18 cellular contexts compared by ENCODE assay signal in genomic region chr10:86079088-86079487, GRCh38.
DNase-seq lines count a peak whose midpoint lies in the region; ATAC-seq, FAIRE-seq and TF ChIP-seq lines count a peak whose summit lies in the region.
"Had no signal": no experiment of that assay in that cellular context is flagged by ENCODE, and none has a peak within 500 bp of the region (broad histone marks: within the 10 kb centered on the region; RNA-seq: fewer than 3 reads in every experiment).

No MANE protein-coding gene starts in this region.

- TF ChIP-seq POLR2A in gastrocnemius medialis (IDR thresholded peaks at IDR 0.05), result no peak

- TF ChIP-seq CTCF in Calu3 (IDR thresholded peaks at IDR 0.05; ENCODE audit: unreplicated experiment) (no peak), HEK293 (tag by site-specific recombination; IDR thresholded peaks at IDR 0.05) (no peak), astrocyte (IDR thresholded peaks at IDR 0.05; ENCODE audit: insufficient read depth, low read depth, low read length) (no peak), gastrocnemius medialis (IDR thresholded peaks at IDR 0.05 in 4 of 5, conservative IDR thresholded peaks at IDR 0.05 in 1 of 5) (no peak)

- no TSS peak for BruUV-seq in Calu3 (replicated peaks; lab: Mats Ljungman, UMichigan)

- ATAC-seq in HG03135 (IDR thresholded peaks at IDR 0.05; ENCODE audit: unreplicated experiment), result no peak
- ATAC-seq in gastrocnemius medialis, result no peak
- ATAC-seq: SK-N-SH treated with all-trans-retinoic acid at 6 μM for 48 hours; stimulated activated naive B cell treated with anti-CD40 and anti-IgM and Interleukin-4, amounts not matched to agents 10 μg/mL and 1 μg/mL and 100 μg/mL, for 72 hours had no signal

- H4K20me1 ChIP-seq in astrocyte (ENCODE audit: insufficient read depth, low read length), result no peaks in the 10 kb centered on the region

- H3K36me3 Mint-ChIP-seq in Calu3 (ENCODE audit: insufficient read depth, unreplicated experiment) (no peaks in the 10 kb centered on the region), astrocyte (ENCODE audit: low read depth, unreplicated experiment) (no peaks in the 10 kb centered on the region)
- H3K36me3 Mint-ChIP-seq: stimulated activated naive B cell treated with anti-CD40 and anti-IgM and Interleukin-4, amounts not matched to agents 10 μg/mL and 1 μg/mL and 100 μg/mL, for 72 hours had no signal

- H3K9ac ChIP-seq in astrocyte (ENCODE audit: low read length), result no peak overlapping the region

- H3K27ac Mint-ChIP-seq in Calu3 (ENCODE audit: unreplicated experiment), result no peak overlapping the region
- H3K27ac Mint-ChIP-seq in astrocyte (ENCODE audit: unreplicated experiment), result peak overlapping the region; percentile 3
- H3K27ac Mint-ChIP-seq: B cell; dendritic cell treated with granulocyte-macrophage colony-stimulating factor and Interleukin-4, amounts not matched to agents 40 ng/mL and 50 ng/mL, for 4 days; stimulated activated naive B cell treated with anti-CD40 and anti-IgM and Interleukin-4, amounts not matched to agents 10 μg/mL and 1 μg/mL and 100 μg/mL, for 72 hours had no signal

- no peaks in the 10 kb centered on the region for H3K4me1 ChIP-seq in HEK293 (ENCODE audit: control insufficient read depth, insufficient read depth, low read length)
- no peaks in the 10 kb centered on the region for H3K4me1 ChIP-seq in astrocyte (ENCODE audit: insufficient read depth, low read length)
- no peaks in the 10 kb centered on the region for H3K4me1 ChIP-seq in gastrocnemius medialis
- H3K4me1 ChIP-seq: esophagus muscularis mucosa, uterus had no signal

- H3K4me3 ChIP-seq in HEK293 (ENCODE audit: low read depth, low read length) (no peak overlapping the region), astrocyte (ENCODE audit: insufficient read depth, low read depth, low read length) (no peak overlapping the region), gastrocnemius medialis (no peak overlapping the region)
- H3K4me3 ChIP-seq: esophagus muscularis mucosa, skin epidermis, uterus had no signal

- CTCF ChIA-PET in Calu3 (lab: Charles Lee) (no interaction called here), HEK293 (lab: Yijun Ruan, JAX) (no interaction called here)

- FAIRE-seq in astrocyte (lab: Jason Lieb, UNC), result no peak

- H3K79me2 ChIP-seq in astrocyte (ENCODE audit: insufficient read depth, low read length), result no peaks in the 10 kb centered on the region

- no peak overlapping the region for H2AFZ ChIP-seq in astrocyte (ENCODE audit: low read depth, low read length)

- H3K36me3 ChIP-seq in HEK293 (ENCODE audit: control insufficient read depth in 2 of 2, insufficient read depth in 1 of 2, low read length in 2 of 2) (no peaks in the 10 kb centered on the region), astrocyte (ENCODE audit: insufficient read depth, low read length) (no peaks in the 10 kb centered on the region), gastrocnemius medialis (no peaks in the 10 kb centered on the region)
- H3K36me3 ChIP-seq: esophagus muscularis mucosa, uterus had no signal

- no peaks in the 10 kb centered on the region for H3K27me3 ChIP-seq in astrocyte (ENCODE audit: insufficient read depth, low read length)
- H3K27me3 ChIP-seq in gastrocnemius medialis, result peaks cover 0 to 2% (median 0%) of the 10 kb centered on the region in 3 donors
- H3K27me3 ChIP-seq: uterus had no signal

- H3K27ac ChIP-seq in HEK293 (ENCODE audit: extremely low read depth, low read depth, low read length), result no peak overlapping the region
- H3K27ac ChIP-seq in astrocyte (ENCODE audit: low read depth, low read length), result no peak overlapping the region
- no peak overlapping the region for H3K27ac ChIP-seq in gastrocnemius medialis
- H3K27ac ChIP-seq: esophagus muscularis mucosa, skin epidermis, uterus had no signal

- no peak overlapping the region for H3K4me2 ChIP-seq in astrocyte (ENCODE audit: low read length)

- H3K4me3 Mint-ChIP-seq in Calu3 (ENCODE audit: low read depth, unreplicated experiment) (no peak overlapping the region), astrocyte (ENCODE audit: unreplicated experiment) (peak overlapping the region; percentile 11)
- H3K4me3 Mint-ChIP-seq: B cell; dendritic cell treated with granulocyte-macrophage colony-stimulating factor and Interleukin-4, amounts not matched to agents 40 ng/mL and 50 ng/mL, for 4 days; stimulated activated naive B cell treated with anti-CD40 and anti-IgM and Interleukin-4, amounts not matched to agents 10 μg/mL and 1 μg/mL and 100 μg/mL, for 72 hours had no signal

- POLR2A ChIA-PET in HEK293 (lab: Yijun Ruan, JAX), result no interaction called here

- peaks cover 47% of the 10 kb centered on the region for H3K27me3 Mint-ChIP-seq in Calu3 (ENCODE audit: unreplicated experiment)
- peaks cover 7% of the 10 kb centered on the region for H3K27me3 Mint-ChIP-seq in astrocyte (ENCODE audit: low read depth, unreplicated experiment)

- H3K9me3 ChIP-seq in HEK293 (ENCODE audit: control insufficient read depth, insufficient read depth, low read depth, low read length) (no peaks in the 10 kb centered on the region), astrocyte (ENCODE audit: insufficient read depth, low read depth, low read length) (no peaks in the 10 kb centered on the region), gastrocnemius medialis (no peaks in the 10 kb centered on the region)
- H3K9me3 ChIP-seq: esophagus muscularis mucosa, uterus had no signal

- no peaks in the 10 kb centered on the region for H3K4me1 Mint-ChIP-seq in Calu3 (ENCODE audit: low read depth, unreplicated experiment)
- H3K4me1 Mint-ChIP-seq in astrocyte (ENCODE audit: low read depth, unreplicated experiment), result no peaks in the 10 kb centered on the region
- H3K4me1 Mint-ChIP-seq: B cell; stimulated activated naive B cell treated with anti-CD40 and anti-IgM and Interleukin-4, amounts not matched to agents 10 μg/mL and 1 μg/mL and 100 μg/mL, for 72 hours had no signal

- DNase-seq in Calu3 (peak; percentile 10), astrocyte (ENCODE audit: low read depth) (peak; percentile 11), kidney tubule cell (ENCODE audit: low spot score) (peak; percentile 66), superior temporal gyrus (ENCODE audit: extremely low spot score) (no peak), gastrocnemius medialis (no peak)
- DNase-seq in activated naive CD4-positive, alpha-beta T cell (lab: John Stamatoyannopoulos, UW), result no peak
- DNase-seq: activated gamma-delta T cell treated with Interleukin-2 at 50 U/mL for 16 hours; NCI-H1436 treated with DMSO at 0.1 percent for 48 hours; NCI-H2227 treated with DMSO at 0.1 percent for 48 hours; stimulated activated naive B cell treated with anti-CD40 and anti-IgM and Interleukin-4, amounts not matched to agents 10 μg/mL and 1 μg/mL and 100 μg/mL, for 72 hours; uterus had no signal

- in situ Hi-C loops in gastrocnemius medialis (cut with MboI; ENCODE audit: low sequenced_read_pairs in 4 of 4), result no loop called here

- intact Hi-C loops in Calu3 (cut with micrococcal nuclease; ENCODE audit: unreplicated experiment) (no loop called here), gastrocnemius medialis (cut with DNase I; ENCODE audit: low total_unique reads) (no loop called here)

- H3K9me3 Mint-ChIP-seq in Calu3 (ENCODE audit: low read depth, unreplicated experiment) (no peaks in the 10 kb centered on the region), astrocyte (ENCODE audit: unreplicated experiment) (peaks cover 4% of the 10 kb centered on the region)
- H3K9me3 Mint-ChIP-seq: dendritic cell treated with granulocyte-macrophage colony-stimulating factor and Interleukin-4, amounts not matched to agents 40 ng/mL and 50 ng/mL, for 4 days had no signal

TF ChIP-seq in HEK293, 187 proteins besides CTCF, POLR2A, EP300 and RAD21:
- TF ChIP-seq SCRT2 (tag by site-specific recombination; IDR thresholded peaks at IDR 0.05), result peak; percentile 84
- TF ChIP-seq ZNF354C (tag by site-specific recombination; IDR thresholded peaks at IDR 0.05; ENCODE audit: borderline replicate concordance, low read depth), result no peak
- TF ChIP-seq ZNF2 (tag by site-specific recombination; IDR thresholded peaks at IDR 0.05), result no peak
- TF ChIP-seq ZNF280D (tag by site-specific recombination; IDR thresholded peaks at IDR 0.05), result no peak
- TF ChIP-seq ZIC2 (tag by site-specific recombination; IDR thresholded peaks at IDR 0.05), result peak; percentile 67
- no peak for TF ChIP-seq ZNF600 (tag by site-specific recombination; IDR thresholded peaks at IDR 0.05)
- no peak for TF ChIP-seq ZFP41 (tag by site-specific recombination; IDR thresholded peaks at IDR 0.05; ENCODE audit: borderline replicate concordance)
TF ChIP-seq in HEK293: peak in this region for 2.

Comparison
In these comparisons a context has a peak if more than half of its experiments do, and no peak if none do; other contexts are left out.
1. DNase-seq: peak in Calu3 (single experiment), astrocyte (single experiment) and kidney tubule cell (single experiment); none in activated naive CD4-positive, alpha-beta T cell (0 of 4), superior temporal gyrus (single experiment) and gastrocnemius medialis (0 of 2).